In the genomic region with DNA sequence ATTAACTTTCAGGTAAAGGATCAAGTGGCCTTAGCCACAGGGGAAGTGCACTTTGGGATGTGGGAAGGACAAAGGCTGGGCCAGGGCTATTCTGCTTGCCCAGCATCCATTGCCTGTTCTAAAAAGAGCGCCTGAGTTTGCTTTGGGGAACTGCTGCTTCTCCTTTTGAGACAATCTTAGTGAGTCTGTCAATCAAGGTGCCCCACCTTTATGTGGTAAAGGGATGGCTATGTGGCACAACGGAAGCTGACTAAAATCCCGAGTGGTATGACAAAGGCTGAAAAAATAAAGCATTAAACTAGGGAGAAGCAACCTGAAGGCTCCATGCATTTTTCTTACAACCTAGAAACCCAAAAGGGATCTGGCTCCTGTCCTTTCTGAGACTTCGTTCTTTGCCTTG, we compare ENCODE assay signal across 24 cellular contexts.
"Had no signal": no experiment of that assay in that cellular context is flagged by ENCODE, and none has a peak within 500 bp of the region (broad histone marks: within the 10 kb centered on the region; RNA-seq: fewer than 3 reads in every experiment).

No MANE protein-coding gene starts in this region.

- H3K36me3 ChIP-seq: brain microvascular endothelial cell had no signal

- DNase-seq: activated CD4-positive, alpha-beta memory T cell treated with anti-CD3 and anti-CD28 coated beads, Interleukin-2, amount 10 ng/mL, durations not matched to agents 7 days and 5 days; activated CD4-positive, alpha-beta T cell treated with anti-CD3 and anti-CD28 coated beads for 1 hour; activated CD4-positive, alpha-beta T cell treated with anti-CD3 and anti-CD28 coated beads for 4 hours; activated CD4-positive, alpha-beta T cell treated with anti-CD3 and anti-CD28 coated beads, Interleukin-2, amount 10 ng/mL, durations not matched to agents 7 days and 5 days; activated CD4-positive, alpha-beta T cell treated with anti-CD3 and anti-CD28 coated beads, Interleukin-2, amount 50 U/mL, for 4 hours; activated CD8-positive, alpha-beta memory T cell treated with anti-CD3 and anti-CD28 coated beads, Interleukin-2, amount 50 U/mL, for 48 hours; activated gamma-delta T cell; activated naive CD4-positive, alpha-beta T cell; activated naive CD4-positive, alpha-beta T cell treated with anti-CD3 and anti-CD28 coated beads, Interleukin-2, amount 10 ng/mL, durations not matched to agents 7 days and 5 days; activated T-cell treated with anti-CD3 and anti-CD28 coated beads for 4 hours; activated T-cell treated with anti-CD3 and anti-CD28 coated beads, Interleukin-2, amount 50 U/mL, for 24 hours; activated T-cell treated with anti-CD3 and anti-CD28 coated beads, Interleukin-2, amount 50 U/mL, for 72 hours; amniotic stem cell; anterior cingulate cortex; brain microvascular endothelial cell; cortex of kidney; dermis blood vessel endothelial cell; effector CD4-positive, alpha-beta T cell; foreskin fibroblast; head of caudate nucleus had no signal

- H3K27ac ChIP-seq: brain microvascular endothelial cell, epithelial cell of prostate, VCaP had no signal

- H3K27me3 ChIP-seq: brain microvascular endothelial cell had no signal

- ATAC-seq: activated naive CD4-positive, alpha-beta T cell treated with anti-CD3 and anti-CD28 coated beads, Interleukin-2, amount 50 U/mL, for 72 hours; activated T-cell treated with anti-CD3 and anti-CD28 coated beads, Interleukin-2, amount 50 U/mL, for 72 hours; WTC11 had no signal
